8 cellular contexts compared by ENCODE assay signal in the genomic region with DNA sequence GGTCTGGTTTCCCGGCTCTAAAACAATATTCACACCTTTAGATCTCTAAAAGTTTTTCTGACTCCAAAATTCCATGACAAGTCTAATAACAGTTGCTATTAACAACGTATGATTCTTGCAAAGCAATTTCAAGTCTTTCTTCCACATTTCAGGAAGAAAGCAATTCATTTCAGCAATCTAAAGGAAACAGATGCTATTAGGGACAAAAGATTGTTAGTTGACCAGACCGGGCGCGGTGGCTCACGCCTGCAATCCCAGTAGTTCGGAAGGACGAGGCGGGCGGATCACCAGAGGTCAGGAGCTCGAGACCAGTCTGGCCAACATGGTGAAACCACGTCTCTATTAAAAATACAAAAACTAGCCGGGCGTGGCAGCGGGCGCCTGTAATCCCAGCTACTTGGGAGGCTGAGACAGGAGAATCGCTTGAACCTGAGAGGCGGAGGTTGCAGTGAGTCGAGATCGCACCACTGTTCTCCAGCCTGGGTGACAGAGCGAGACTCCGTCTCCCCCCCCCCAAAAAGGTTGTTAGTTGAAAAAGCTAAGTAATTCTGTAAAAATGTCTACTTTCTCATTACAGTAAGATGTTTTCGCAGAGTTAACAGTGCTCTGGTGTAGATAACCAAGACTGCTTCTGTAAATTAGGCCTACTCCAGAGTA. TPM values are rescaled to one million over a fixed set of nuclear protein-coding genes. Genes with fewer than 3 reads are reported as not detected.
DNase-seq lines count a peak whose midpoint lies in the region; ATAC-seq, FAIRE-seq and TF ChIP-seq lines count a peak whose summit lies in the region.

No MANE protein-coding gene starts in this region.

- ATAC-seq in Right ventricle myocardium superior (ENCODE audit: poor library complexity) (no peak), Right ventricle myocardium inferior (no peak), GM21367 (IDR thresholded peaks at IDR 0.05; ENCODE audit: unreplicated experiment) (no peak), GM19324 (IDR thresholded peaks at IDR 0.05; ENCODE audit: low FRiP score, unreplicated experiment) (no peak)

- intact Hi-C loops in Right ventricle myocardium superior (cut with DNase I) (no loop called here), Right ventricle myocardium inferior (cut with DNase I) (loop anchor here (5.0 kb wide), 1 partner anchor 124 kb away; the partner anchor contains the start of genes GON7 and UBR7)

- peak overlapping the region; percentile 97 for H3K27ac Mint-ChIP-seq in mesothelial cell of epicardium

- peak; percentile 62 for DNase-seq in Right ventricle myocardium superior
- DNase-seq in Right ventricle myocardium inferior (ENCODE audit: missing footprints): no peak
- no peak for DNase-seq in coronary artery (ENCODE audit: low spot score)
- no peak for DNase-seq in mesothelial cell of epicardium (ENCODE audit: low spot score in 2 of 2, unreplicated experiment in 2 of 2)
- DNase-seq in iPS-NIHi7 (ENCODE audit: extremely low spot score): no peak
- DNase-seq in D721Med (ENCODE audit: insufficient read length, low spot score): no peak

- H3K4me3 Mint-ChIP-seq in mesothelial cell of epicardium: peak overlapping the region; percentile 91

- no peaks in the 10 kb centered on the region for H3K9me3 Mint-ChIP-seq in mesothelial cell of epicardium

- peak overlapping the region; percentile 95 to 100 for H3K27ac ChIP-seq in coronary artery

- peak overlapping the region; percentile 98 for H3K4me3 ChIP-seq in coronary artery

- FAIRE-seq in D721Med (lab: Jason Lieb, UNC): no peak

- H3K4me1 Mint-ChIP-seq in mesothelial cell of epicardium: peaks cover 30% of the 10 kb centered on the region

- H3K27me3 Mint-ChIP-seq in mesothelial cell of epicardium (ENCODE audit: low read depth): no peaks in the 10 kb centered on the region

- H3K36me3 Mint-ChIP-seq in mesothelial cell of epicardium: no peaks in the 10 kb centered on the region

- TF ChIP-seq CTCF in coronary artery (IDR thresholded peaks at IDR 0.05): no peak
- no peak for TF ChIP-seq CTCF in mesothelial cell of epicardium (IDR thresholded peaks at IDR 0.05; ENCODE audit: unreplicated experiment)
- no peak for TF ChIP-seq CTCF in D721Med (IDR thresholded peaks at IDR 0.05; ENCODE audit: insufficient read depth, missing control alignments)

RNA-seq across cellular contexts. Expression of gene BTBD7, which starts 1.3 kb away (rescaled TPM):
- total RNA-seq in Right ventricle myocardium superior (15.9 TPM), Right ventricle myocardium inferior (22.5 TPM), mesothelial cell of epicardium (52.1 to 58.4 TPM (median 52.3 TPM) in 3 replicates)

RNA-seq across cellular contexts. Expression of gene COX8C, which starts 15.5 kb away (rescaled TPM):
- total RNA-seq in Right ventricle myocardium superior (0.94 TPM), Right ventricle myocardium inferior (0.51 TPM), mesothelial cell of epicardium (0.73 to 1.2 TPM in 2 of 3 replicates, not detected in the other)
